ENCODE assay signal across 8 cellular contexts in the genomic region with DNA sequence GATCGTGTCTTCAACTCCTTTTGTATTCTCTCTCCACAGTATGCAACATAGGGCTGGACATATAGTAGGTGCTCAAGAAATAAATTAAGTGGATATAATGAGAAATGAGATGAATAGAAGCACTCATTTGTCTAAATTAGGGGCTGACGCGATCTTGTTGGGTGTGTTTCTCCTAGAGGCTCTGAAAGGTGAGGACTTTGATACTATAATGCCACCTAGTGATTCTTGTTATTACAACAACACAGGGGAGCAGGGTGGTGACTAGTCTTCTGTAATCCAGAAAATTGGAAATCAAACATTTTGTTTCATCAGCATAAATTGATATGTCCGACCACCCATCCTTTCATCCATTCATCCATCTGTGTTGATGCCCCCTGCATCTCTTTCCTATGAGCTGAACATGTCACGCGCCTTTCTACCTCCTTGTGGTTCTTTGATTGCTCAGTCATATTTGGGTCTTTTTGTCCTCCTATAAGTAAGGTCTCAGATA. TPM values are rescaled to one million over a fixed set of nuclear protein-coding genes. Genes with fewer than 3 reads are reported as not detected.
A peak's percentile ranks its signal among the peaks of the same experiment; 100 is the strongest.
DNase-seq lines count a peak whose midpoint lies in the region; ATAC-seq, FAIRE-seq and TF ChIP-seq lines count a peak whose summit lies in the region.

No MANE protein-coding gene starts in this region.

- in situ Hi-C loops in GM12878 (cut with MboI), result no loop called here

- peak overlapping the region; percentile 80 for H3K4me2 ChIP-seq in GM12878 (ENCODE audit: control insufficient read depth, insufficient read depth)

- no peaks in the 10 kb centered on the region for H3K79me2 ChIP-seq in GM12878 (ENCODE audit: control insufficient read depth, insufficient read depth, low read length)

- CTCF ChIA-PET in CD8-positive, alpha-beta T cell (lab: Charles Lee), result interaction anchor here (0.7 to 11.5 kb wide), 23 partner anchors 9 to 228 kb away, joined by 3 to 496 read pairs (median 7); partner anchors contain the start of genes GSTO1, ITPRIP and SFR1
- CTCF ChIA-PET in GM12878 (lab: Yijun Ruan, JAX), result interaction anchor here (0.8 to 12.8 kb wide), 18 partner anchors 9 to 335 kb away, joined by 3 to 419 read pairs (median 12); partner anchors contain the start of genes GSTO1, GSTO2 and ITPRIP

- SMC1A ChIA-PET in GM12878 (lab: Charles Lee; ENCODE audit: uncharacterized antibody, unreplicated experiment), result interaction anchor here (0.7 to 10.5 kb wide), 13 partner anchors 9 to 76 kb away, joined by 3 to 187 read pairs (median 9); partner anchors contain the start of gene ITPRIP

- H3K4me1 ChIP-seq in CD8-positive, alpha-beta T cell (ENCODE audit: insufficient read depth, low read length), result peaks cover 25% of the 10 kb centered on the region
- peaks cover 51% of the 10 kb centered on the region for H3K4me1 ChIP-seq in GM12878 (ENCODE audit: control insufficient read depth, insufficient read depth, low read length)

- no peak overlapping the region for H3K4me3 ChIP-seq in CD8-positive, alpha-beta T cell (ENCODE audit: low read depth, low read length)
- no peak overlapping the region for H3K4me3 ChIP-seq in GM12878

- peaks cover 14% of the 10 kb centered on the region for H3K4me1 Mint-ChIP-seq in CD8-positive, alpha-beta T cell (ENCODE audit: low read depth)
- H3K4me1 Mint-ChIP-seq in immature natural killer cell, result peaks cover 19 to 34% of the 10 kb centered on the region in 2 donors
- peaks cover 11% of the 10 kb centered on the region for H3K4me1 Mint-ChIP-seq in stimulated activated naive CD8-positive, alpha-beta T cell treated with anti-CD3 and anti-CD28 coated beads, Interleukin-15, amount 100 ng/mL, for 72 hours

- POLR2A ChIA-PET in CD8-positive, alpha-beta T cell (lab: Charles Lee), result interaction anchor here (0.7 to 2.5 kb wide), 3 partner anchors 16 to 44 kb away, joined by 5 to 17 read pairs (median 7); no protein-coding TSS in a partner anchor
- POLR2A ChIA-PET in GM12878 (lab: Charles Lee), result interaction anchor here (0.5 to 2.2 kb wide), 6 partner anchors 9 to 434 kb away, joined by 3 to 10 read pairs (median 4); partner anchors contain the start of genes ITPRIP and SFR1

- BruUV-seq in GM12878 (replicated peaks; lab: Mats Ljungman, UMichigan), result no TSS peak

- FAIRE-seq in GM12878 (lab: Jason Lieb, UNC), result peak; percentile 87

- no peak overlapping the region for H3K27ac ChIP-seq in CD8-positive, alpha-beta T cell (ENCODE audit: low read depth, low read length)
- H3K27ac ChIP-seq in GM12878 (ENCODE audit: control insufficient read depth, insufficient read depth), result peak overlapping the region; percentile 35

- H3K9ac ChIP-seq in GM12878 (ENCODE audit: control insufficient read depth, insufficient read depth, low read length), result no peak overlapping the region

- no peak overlapping the region for H3K4me3 Mint-ChIP-seq in CD8-positive, alpha-beta T cell
- H3K4me3 Mint-ChIP-seq in immature natural killer cell, result no peak overlapping the region
- no peak overlapping the region for H3K4me3 Mint-ChIP-seq in stimulated activated naive CD8-positive, alpha-beta T cell treated with anti-CD3 and anti-CD28 coated beads, Interleukin-15, amount 100 ng/mL, for 72 hours

- H3K27me3 ChIP-seq in CD8-positive, alpha-beta T cell (ENCODE audit: insufficient read depth, low read length), result no peaks in the 10 kb centered on the region
- no peaks in the 10 kb centered on the region for H3K27me3 ChIP-seq in GM12878 (replicated peaks in 1 of 2; ENCODE audit: control insufficient read depth in 2 of 2, insufficient read depth in 2 of 2, low read length in 1 of 2)

- intact Hi-C loops in CD8-positive, alpha-beta T cell (cut with DNase I, micrococcal nuclease), result loop anchor here (1.0 to 5.0 kb wide), 4 partner anchors 21 to 228 kb away; partner anchors contain the start of gene SFR1 (in 2 of the 2)
- intact Hi-C loops in GM12878 (cut with micrococcal nuclease; ENCODE audit: unreplicated experiment), result loop anchor here (1.0 to 5.0 kb wide), 3 partner anchors 45 to 228 kb away; partner anchors contain the start of gene SFR1

- H3K36me3 Mint-ChIP-seq in CD8-positive, alpha-beta T cell, result no peaks in the 10 kb centered on the region
- H3K36me3 Mint-ChIP-seq in immature natural killer cell, result peaks cover 0 to 5% (median 0%) of the 10 kb centered on the region in 3 donors

- RAD21 ChIA-PET in GM12878 (lab: Charles Lee; ENCODE audit: unreplicated experiment), result interaction anchor here (0.8 to 6.8 kb wide), 7 partner anchors 9 to 76 kb away, joined by 3 to 137 read pairs (median 24); partner anchors contain the start of gene ITPRIP

- H2AFZ ChIP-seq in GM12878 (ENCODE audit: control insufficient read depth, low read depth, low read length), result no peak overlapping the region; the same call in 1 of the 2 replicates

- H3K9me3 Mint-ChIP-seq in CD8-positive, alpha-beta T cell, result peaks cover 2% of the 10 kb centered on the region
- no peaks in the 10 kb centered on the region for H3K9me3 Mint-ChIP-seq in immature natural killer cell
- no peaks in the 10 kb centered on the region for H3K9me3 Mint-ChIP-seq in stimulated activated naive CD8-positive, alpha-beta T cell treated with anti-CD3 and anti-CD28 coated beads, Interleukin-15, amount 100 ng/mL, for 72 hours

- H3K27ac Mint-ChIP-seq in CD8-positive, alpha-beta T cell, result no peak overlapping the region
- H3K27ac Mint-ChIP-seq in immature natural killer cell, result no peak overlapping the region
- no peak overlapping the region for H3K27ac Mint-ChIP-seq in stimulated activated naive CD8-positive, alpha-beta T cell treated with anti-CD3 and anti-CD28 coated beads, Interleukin-15, amount 100 ng/mL, for 72 hours

- peak in 1 of 7 experiments; percentile 40 for DNase-seq in CD8-positive, alpha-beta T cell
- DNase-seq in NCI-H446 treated with DMSO at 0.1 percent for 48 hours (lab: John Stamatoyannopoulos, UW), result peak; percentile 58
- peak; percentile 53 for DNase-seq in GM12878 (ENCODE audit: low read depth, low spot score)
- peak; percentile 67 to 76 (median 74) for DNase-seq in immature natural killer cell
- DNase-seq in stimulated activated naive CD8-positive, alpha-beta T cell treated with anti-CD3 and anti-CD28 coated beads, Interleukin-15, amount 100 ng/mL, for 72 hours, result no peak
- no peak for DNase-seq in ureter (ENCODE audit: low spot score)

- no peaks in the 10 kb centered on the region for H3K36me3 ChIP-seq in CD8-positive, alpha-beta T cell (ENCODE audit: insufficient read depth, low read length)
- H3K36me3 ChIP-seq in GM12878 (ENCODE audit: control insufficient read depth in 2 of 2, insufficient read depth in 2 of 2, low read length in 1 of 2), result no peaks in the 10 kb centered on the region

- H4K20me1 ChIP-seq in GM12878 (ENCODE audit: control insufficient read depth, insufficient read depth), result no peaks in the 10 kb centered on the region

- WGBS in GM12878 (ENCODE audit: insufficient coverage, insufficient replicate concordance, low lambda C conversion rate, missing lambda C conversion rate), result 28% methylated on average over 6 of the region's 6 CpGs

- peak; percentile 92 for TF ChIP-seq CTCF in CD8-positive, alpha-beta T cell (IDR thresholded peaks at IDR 0.05)
- peak; percentile 50 to 84 (median 66); a peak in 5 of 6 replicates for TF ChIP-seq CTCF in GM12878 (IDR thresholded peaks at IDR 0.05 in 2 of 3, conservative IDR thresholded peaks at IDR 0.05 in 1 of 3; ENCODE audit: control insufficient read depth in 2 of 3, extremely low read depth in 1 of 3, insufficient read depth in 1 of 3, low read depth in 3 of 3, low read length in 3 of 3)

- H3K27me3 Mint-ChIP-seq in CD8-positive, alpha-beta T cell (ENCODE audit: low read depth), result no peaks in the 10 kb centered on the region
- H3K27me3 Mint-ChIP-seq in immature natural killer cell (ENCODE audit: low read depth in 3 of 3), result peaks cover 0 to 7% (median 5%) of the 10 kb centered on the region in 3 donors
- no peaks in the 10 kb centered on the region for H3K27me3 Mint-ChIP-seq in stimulated activated naive CD8-positive, alpha-beta T cell treated with anti-CD3 and anti-CD28 coated beads, Interleukin-15, amount 100 ng/mL, for 72 hours

- TF ChIP-seq POLR2A in GM12878 (IDR thresholded peaks at IDR 0.05; ENCODE audit: low read depth, low read length), result no peak

- no peaks in the 10 kb centered on the region for H3K9me3 ChIP-seq in CD8-positive, alpha-beta T cell (ENCODE audit: low read length)
- no peaks in the 10 kb centered on the region; the same call in 2 of the 3 replicates for H3K9me3 ChIP-seq in GM12878 (replicated peaks; ENCODE audit: control insufficient read depth, insufficient read depth, low read length)

- peak; percentile 89 for TF ChIP-seq RAD21 in GM12878 (IDR thresholded peaks at IDR 0.05; ENCODE audit: insufficient read depth, low read depth, low read length)

- ATAC-seq in CD8-positive, alpha-beta T cell, result peak; percentile 68
- ATAC-seq in GM18907 (IDR thresholded peaks at IDR 0.05; ENCODE audit: unreplicated experiment) (peak; percentile 52), HG03095 (IDR thresholded peaks at IDR 0.05; ENCODE audit: unreplicated experiment) (peak; percentile 40), GM12878 (peak; percentile 82)
- ATAC-seq in stimulated activated naive CD8-positive, alpha-beta T cell treated with anti-CD3 and anti-CD28 coated beads, Interleukin-15, amount 100 ng/mL, for 72 hours, result peak; percentile 77

- no peak for TF ChIP-seq EP300 in GM12878 (IDR thresholded peaks at IDR 0.05; ENCODE audit: borderline replicate concordance in 1 of 2, control insufficient read depth in 1 of 2, low read depth in 2 of 2, low read length in 2 of 2)

RNA-seq across cellular contexts. Expression of gene CFAP58, which starts 3.4 kb away (rescaled TPM):
- total RNA-seq in CD8-positive, alpha-beta T cell, result not detected
- total RNA-seq in GM12878 (2013; cell fraction: nucleolus; rRNA removed), result 1.1 and 2.5 TPM in 2 replicates
- total RNA-seq in GM12878 (2014; rRNA removed) (0.27 and 0.28 TPM in 2 replicates), GM12878 (2014; rRNA removed; fragmentation: Illumina TruSeq; extraction: Trizol) (0.22 and 0.37 TPM in 2 replicates), GM12878 (2021) (0.19 and 0.26 TPM in 2 replicates), ureter (0.55 TPM)
- polyA plus RNA-seq in GM12878 (2011; ENCODE audit: low read depth), result 0.09 TPM
- polyA plus RNA-seq in GM12878 (2011; rRNA removed) (0.19 and 0.39 TPM in 2 replicates), GM12878 (2014; fragmentation: Illumina TruSeq; extraction: Trizol) (0.35 and 1.1 TPM in 2 replicates), GM12878 (2014; fragmentation: Nextera tagmentation; extraction: Ambion mirVana) (under 1 TPM; 0.03 to 0.11 TPM), GM12878 (2014; rRNA removed) (0.13 and 0.23 TPM in 2 replicates), GM12878 (2016; fragmentation: Nextera tagmentation; extraction: Ambion mirVana) (under 1 TPM; 0.04 to 0.24 TPM), immature natural killer cell (not detected)
- 0.12 and 0.13 TPM in 2 replicates for polyA plus RNA-seq in GM12878 (2011; cell fraction: cytosol; rRNA removed)
- 0.19 and 0.48 TPM in 2 replicates for polyA plus RNA-seq in GM12878 (2011; cell fraction: nucleus; rRNA removed)
- 0.15 and 0.28 TPM in 2 replicates for polyA plus RNA-seq in GM12878 (2012)
- 0.10 and 0.15 TPM in 2 replicates for polyA minus RNA-seq in GM12878 (2011; rRNA and poly(A)+ RNA removed)
- not detected in 2 replicates for polyA minus RNA-seq in GM12878 (2011; cell fraction: cytosol; rRNA and poly(A)+ RNA removed)
- polyA minus RNA-seq in GM12878 (2011; cell fraction: nucleus; rRNA and poly(A)+ RNA removed), result 0.12 TPM in 1 of 2 replicates, not detected in the other

RNA-seq across cellular contexts. Expression of gene ITPRIP, which starts 11.9 kb away (rescaled TPM):
- 100 to 1,000 TPM; 212 to 214 TPM for total RNA-seq in CD8-positive, alpha-beta T cell
- 10.1 and 10.8 TPM in 2 replicates for total RNA-seq in GM12878 (2013; cell fraction: nucleolus; rRNA removed)
- total RNA-seq in GM12878 (2014; rRNA removed) (4.4 and 5.6 TPM in 2 replicates), GM12878 (2014; rRNA removed; fragmentation: Illumina TruSeq; extraction: Trizol) (2.3 and 2.4 TPM in 2 replicates), GM12878 (2021) (10.4 and 11.3 TPM in 2 replicates), ureter (18.3 TPM)
- polyA plus RNA-seq in GM12878 (2011; ENCODE audit: low read depth), result 3.9 TPM
- polyA plus RNA-seq in GM12878 (2011; rRNA removed) (2.7 and 6.5 TPM in 2 replicates), GM12878 (2014; fragmentation: Illumina TruSeq; extraction: Trizol) (3.2 and 5.4 TPM in 2 replicates), GM12878 (2014; fragmentation: Nextera tagmentation; extraction: Ambion mirVana) (1 to 10 TPM in 1 of 2 experiments, under 1 TPM in 1; 0.82 to 1.2 TPM), GM12878 (2014; rRNA removed) (6.3 and 6.6 TPM in 2 replicates), GM12878 (2016; fragmentation: Nextera tagmentation; extraction: Ambion mirVana) (1 to 10 TPM; 8.6 to 8.7 TPM), immature natural killer cell (10 to 100 TPM; 37.0 to 67.8 (median 53.3) TPM)
- polyA plus RNA-seq in GM12878 (2011; cell fraction: cytosol; rRNA removed), result 8.2 and 8.4 TPM in 2 replicates
- 7.0 and 8.2 TPM in 2 replicates for polyA plus RNA-seq in GM12878 (2011; cell fraction: nucleus; rRNA removed)
- polyA plus RNA-seq in GM12878 (2012), result 5.4 and 5.6 TPM in 2 replicates
- polyA minus RNA-seq in GM12878 (2011; rRNA and poly(A)+ RNA removed), result 10.6 and 13.5 TPM in 2 replicates
- 3.5 and 4.9 TPM in 2 replicates for polyA minus RNA-seq in GM12878 (2011; cell fraction: cytosol; rRNA and poly(A)+ RNA removed)
- polyA minus RNA-seq in GM12878 (2011; cell fraction: nucleus; rRNA and poly(A)+ RNA removed), result 10.6 and 17.2 TPM in 2 replicates

Comparison
In these comparisons a context has a peak if more than half of its experiments do, and no peak if none do; other contexts are left out.
1. DNase-seq: peak in NCI-H446 treated with DMSO at 0.1 percent for 48 hours (single experiment), GM12878 (single experiment) and immature natural killer cell (3 of 3); none in stimulated activated naive CD8-positive, alpha-beta T cell treated with anti-CD3 and anti-CD28 coated beads, Interleukin-15, amount 100 ng/mL, for 72 hours (0 of 2) and ureter (single experiment).
2. RNA of gene ITPRIP, which starts 11.9 kb away (total RNA-seq): 212 to 214 TPM in CD8-positive, alpha-beta T cell; 18.3 TPM in ureter (single experiment) and 2.3 to 11.3 TPM in GM12878; every median in the first group is over 10 times any median in the second.
3. Peak in every context shown above with its lines, with median percentiles within 50 percentile points of each other: ATAC-seq.